Comparison of ENCODE assay signal across 24 cellular contexts in genomic region chr1:29704430-29704829, GRCh38.
"Had no signal": no experiment of that assay in that cellular context is flagged by ENCODE, and none has a peak within 500 bp of the region (broad histone marks: within the 10 kb centered on the region; RNA-seq: fewer than 3 reads in every experiment).

No MANE protein-coding gene starts in this region.

- H3K27ac ChIP-seq: dorsolateral prefrontal cortex, epithelial cell of prostate, gastrocnemius medialis, heart left ventricle, hepatocyte, left lung, pancreas, right lobe of liver, suprapubic skin, transverse colon, vagina had no signal

- H3K4me1 ChIP-seq: gastrocnemius medialis, pancreas, right lobe of liver, transverse colon had no signal

- H3K36me3 ChIP-seq: gastrocnemius medialis, heart left ventricle, left lung, pancreas, right lobe of liver, suprapubic skin, transverse colon, vagina had no signal

- ATAC-seq: esophagus mucosa; gastrocnemius medialis; heart left ventricle; left cardiac atrium; left lung; naive thymus-derived CD4-positive, alpha-beta T cell; stimulated activated naive B cell treated with anti-CD40 and anti-IgM and Interleukin-4, amounts not matched to agents 10 μg/mL and 1 μg/mL and 100 μg/mL, for 72 hours had no signal

- H3K9me3 ChIP-seq: gastrocnemius medialis, heart left ventricle, left lung, pancreas, right lobe of liver, suprapubic skin, transverse colon, vagina had no signal

- DNase-seq: cortex of kidney; dorsolateral prefrontal cortex; effector CD8-positive, alpha-beta T cell; endodermal cell; foreskin fibroblast; gastrocnemius medialis; heart left ventricle; left cardiac atrium; left lung; mesenchymal stem cell; naive thymus-derived CD4-positive, alpha-beta T cell; occipital lobe; pancreas; right lobe of liver; small intestine; stimulated activated CD4-positive, alpha-beta T cell treated with anti-CD3 and anti-CD28 coated beads, Interleukin-15, amount 100 ng/mL, for 24 hours; stimulated activated CD4-positive, alpha-beta T cell treated with anti-CD3 and anti-CD28 coated beads, Interleukin-2, amount 100 ng/mL, for 48 hours; stimulated activated naive B cell treated with anti-CD40 and anti-IgM and Interleukin-4, amounts not matched to agents 10 μg/mL and 1 μg/mL and 100 μg/mL, for 72 hours; transverse colon had no signal

- H3K27me3 ChIP-seq: pancreas, right lobe of liver, vagina had no signal

- H3K4me3 ChIP-seq: dorsolateral prefrontal cortex, gastrocnemius medialis, heart left ventricle, hepatocyte, left lung, pancreas, right lobe of liver, suprapubic skin, transverse colon, vagina had no signal
